In genomic region chr17:68228817-68229570, GRCh38 we compare ENCODE assay signal across 1 cellular context.
TF ChIP-seq lines count a peak whose summit lies in the region.

No MANE protein-coding gene starts in this region.

TF ChIP-seq in GM23338, 12 proteins besides CTCF, POLR2A, EP300 and RAD21 (continued from another document):
- TF ChIP-seq ZNF462 (CRISPR knock-in tag; IDR thresholded peaks at IDR 0.05) (no peak), EZH2 (IDR thresholded peaks at IDR 0.05; ENCODE audit: low read depth, unreplicated experiment) (no peak)
